In genomic region chr6:136421537-136422158, GRCh38 we compare ENCODE assay signal across 21 cellular contexts.
DNase-seq lines count a peak whose midpoint lies in the region; ATAC-seq, FAIRE-seq and TF ChIP-seq lines count a peak whose summit lies in the region.
"Had no signal": no experiment of that assay in that cellular context is flagged by ENCODE, and none has a peak within 500 bp of the region (broad histone marks: within the 10 kb centered on the region; RNA-seq: fewer than 3 reads in every experiment).

No MANE protein-coding gene starts in this region.

- H3K4me2 ChIP-seq in K562 (ENCODE audit: insufficient read depth, low read length): no peak overlapping the region

- H3K36me3 ChIP-seq in K562 (ENCODE audit: control insufficient read depth, insufficient read depth, low read length) (no peaks in the 10 kb centered on the region), upper lobe of right lung (no peaks in the 10 kb centered on the region)
- H3K36me3 ChIP-seq: HAP-1 had no signal

- H3K79me2 ChIP-seq in K562 (ENCODE audit: control insufficient read depth, insufficient read depth, low read length): no peaks in the 10 kb centered on the region

- no peaks in the 10 kb centered on the region for H3K9me3 ChIP-seq in K562 (replicated peaks; ENCODE audit: control insufficient read depth, insufficient read depth, low read depth, low read length)
- no peaks in the 10 kb centered on the region for H3K9me3 ChIP-seq in upper lobe of right lung
- H3K9me3 ChIP-seq: HAP-1 had no signal

- no peak for FAIRE-seq in K562 (lab: Jason Lieb, UNC)
- FAIRE-seq: HTR-8/SVneo had no signal

- H3K27me3 Mint-ChIP-seq in effector memory CD8-positive, alpha-beta T cell: peaks cover 0 to 12% of the 10 kb centered on the region in 2 donors
- H3K27me3 Mint-ChIP-seq: B cell had no signal

- H3K4me3 ChIP-seq in K562 (no peak overlapping the region), upper lobe of right lung (no peak overlapping the region)
- H3K4me3 ChIP-seq: HAP-1 had no signal

- POLR2A ChIA-PET in K562 (lab: Yijun Ruan, JAX): interaction anchor here (1.2 to 2.3 kb wide), 2 partner anchors 18 to 371 kb away, joined by 3 to 8 read pairs; partner anchors contain the start of gene MAP3K5

- ATAC-seq in K562 (peak; percentile 18; the same call in 1 of the 3 replicates), left colon (peak; percentile 67), upper lobe of right lung (peak; percentile 27), HG02840 (IDR thresholded peaks at IDR 0.05; ENCODE audit: low FRiP score, unreplicated experiment) (no peak)
- no peak for ATAC-seq in effector memory CD8-positive, alpha-beta T cell (replicated peaks)

- no peak overlapping the region for H3K9ac ChIP-seq in K562 (ENCODE audit: insufficient read depth in 1 of 2, low read depth in 2 of 2, low read length in 2 of 2)

- H3K4me3 Mint-ChIP-seq in effector memory CD8-positive, alpha-beta T cell: no peak overlapping the region
- H3K4me3 Mint-ChIP-seq: B cell; CD14-positive monocyte; CD8-positive, alpha-beta memory T cell; HFFc6 had no signal

- H3K36me3 Mint-ChIP-seq in effector memory CD8-positive, alpha-beta T cell (ENCODE audit: insufficient read depth): no peaks in the 10 kb centered on the region
- H3K36me3 Mint-ChIP-seq: CD14-positive monocyte had no signal

- no peak overlapping the region for H3K27ac Mint-ChIP-seq in effector memory CD8-positive, alpha-beta T cell
- H3K27ac Mint-ChIP-seq: B cell; CD14-positive monocyte; CD8-positive, alpha-beta memory T cell; HFFc6 had no signal

- H3K4me1 ChIP-seq in K562 (replicated peaks in 1 of 2; ENCODE audit: control insufficient read depth in 2 of 2, insufficient read depth in 2 of 2, low read length in 2 of 2) (peaks cover 4 to 35% of the 10 kb centered on the region in 2 experiments), upper lobe of right lung (no peaks in the 10 kb centered on the region)
- H3K4me1 ChIP-seq: HAP-1 had no signal

- TF ChIP-seq RAD21 in K562 (CRISPR knock-in tag; conservative IDR thresholded peaks at IDR 0.05 in 1 of 2, IDR thresholded peaks at IDR 0.05 in 1 of 2): no peak

- DNase-seq in DMS79 treated with DMSO at 0.1 percent for 48 hours (lab: John Stamatoyannopoulos, UW): peak; percentile 13
- DNase-seq in K562 (ENCODE audit: extremely low read depth in 1 of 4, low spot score in 3 of 4): no peak
- no peak for DNase-seq in left colon
- no peak for DNase-seq in upper lobe of right lung
- DNase-seq in effector memory CD8-positive, alpha-beta T cell: no peak
- no peak for DNase-seq in hepatic stellate cell (ENCODE audit: low spot score)
- DNase-seq: CD8-positive, alpha-beta memory T cell; DMS 273 treated with DMSO at 0.1 percent for 48 hours; DND-41; GOT3; HFFc6; KBM-7; NCI-H1105 treated with DMSO at 0.1 percent for 48 hours; NCI-H2107; NCI-H446 treated with DMSO at 0.1 percent for 48 hours; NCI-H526 had no signal

- H2AFZ ChIP-seq in K562 (ENCODE audit: low read depth, low read length): peak overlapping the region; percentile 51

- 11% methylated on average over 6 of the region's 6 CpGs for WGBS in K562 (ENCODE audit: insufficient coverage, low coverage, missing lambda C conversion rate)

- intact Hi-C loops in K562 (cut with micrococcal nuclease) (no loop called here), left colon (cut with DNase I, micrococcal nuclease) (no loop called here), upper lobe of right lung (cut with DNase I) (no loop called here)

- no peaks in the 10 kb centered on the region for H3K9me3 Mint-ChIP-seq in effector memory CD8-positive, alpha-beta T cell
- H3K9me3 Mint-ChIP-seq: CD14-positive monocyte; CD8-positive, alpha-beta memory T cell; HFFc6 had no signal

- TF ChIP-seq EP300 in K562 (IDR thresholded peaks at IDR 0.05; ENCODE audit: low read length): no peak

- TF ChIP-seq POLR2A in K562 (conservative IDR thresholded peaks at IDR 0.05): no peak

- no peaks in the 10 kb centered on the region for H3K9me1 ChIP-seq in K562 (ENCODE audit: control insufficient read depth, insufficient read depth, low read length)

- H3K27me3 ChIP-seq in K562 (ENCODE audit: control insufficient read depth in 2 of 2, insufficient read depth in 2 of 2, low read length in 2 of 2): no peaks in the 10 kb centered on the region; a peak in 1 of 5 replicates
- H3K27me3 ChIP-seq in upper lobe of right lung: no peaks in the 10 kb centered on the region

- in situ Hi-C loops in K562 (cut with MboI): no loop called here

- no peaks in the 10 kb centered on the region for H4K20me1 ChIP-seq in K562 (replicated peaks; ENCODE audit: control insufficient read depth, insufficient read depth, low read length)

- CTCF ChIA-PET in K562 (lab: Yijun Ruan, JAX; ENCODE audit: low intra/inter-chr PET ratio): no interaction called here

- BruUV-seq in K562 (replicated peaks; lab: Mats Ljungman, UMichigan): no TSS peak

- H3K4me1 Mint-ChIP-seq in effector memory CD8-positive, alpha-beta T cell (ENCODE audit: low read depth in 2 of 2): no peaks in the 10 kb centered on the region
- H3K4me1 Mint-ChIP-seq: B cell; CD14-positive monocyte; CD8-positive, alpha-beta memory T cell had no signal

- H3K27ac ChIP-seq in K562 (ENCODE audit: extremely low read depth, low read depth, low read length) (no peak overlapping the region), upper lobe of right lung (no peak overlapping the region)

- TF ChIP-seq CTCF in K562 (IDR thresholded peaks at IDR 0.05 in 2 of 3, conservative IDR thresholded peaks at IDR 0.05 in 1 of 3; ENCODE audit: insufficient read depth in 2 of 3, low read depth in 1 of 3, low read length in 3 of 3) (no peak), upper lobe of right lung (IDR thresholded peaks at IDR 0.05) (no peak)

TF ChIP-seq in K562, 482 proteins besides CTCF, POLR2A, EP300 and RAD21 (continues in another document):
- TF ChIP-seq ZNF639 (CRISPR knock-in tag; conservative IDR thresholded peaks at IDR 0.05 in 1 of 2, IDR thresholded peaks at IDR 0.05 in 1 of 2) (peak in 1 of 2 experiments; percentile 50; a peak in 1 of 4 replicates), ZNF184 (CRISPR knock-in tag; IDR thresholded peaks at IDR 0.05) (no peak), BRF1 (IDR thresholded peaks at IDR 0.05; ENCODE audit: borderline replicate concordance, extremely low read depth, insufficient read length) (no peak), ZNF165 (CRISPR knock-in tag; IDR thresholded peaks at IDR 0.05; ENCODE audit: borderline replicate concordance) (no peak), RNF219 (CRISPR knock-in tag; IDR thresholded peaks at IDR 0.05) (no peak), XRCC3 (IDR thresholded peaks at IDR 0.05) (no peak), MCM7 (IDR thresholded peaks at IDR 0.05) (no peak), CREB5 (CRISPR knock-in tag; IDR thresholded peaks at IDR 0.05) (no peak), SIN3B (IDR thresholded peaks at IDR 0.05; ENCODE audit: low read depth) (no peak), ELF2 (CRISPR knock-in tag; IDR thresholded peaks at IDR 0.05) (0 out of 2 replicates have a peak, but pooled peaks have one; percentile 51), VEZF1 (CRISPR knock-in tag; IDR thresholded peaks at IDR 0.05) (0 out of 2 replicates have a peak, but pooled peaks have one; percentile 2), ATF7 (IDR thresholded peaks at IDR 0.05) (no peak)

Comparison
In these comparisons a context has a peak if more than half of its experiments do, and no peak if none do; other contexts are left out.
1. ATAC-seq: peak in K562 (single experiment), left colon (single experiment) and upper lobe of right lung (single experiment); none in effector memory CD8-positive, alpha-beta T cell (single experiment) and HG02840 (single experiment).